In genomic region chrX:70444326-70445196, GRCh38 we compare ENCODE assay signal across 8 cellular contexts. TPM values are rescaled to one million over a fixed set of nuclear protein-coding genes. Genes with fewer than 3 reads are reported as not detected.
A peak's percentile ranks its signal among the peaks of the same experiment; 100 is the strongest.
DNase-seq lines count a peak whose midpoint lies in the region; ATAC-seq and TF ChIP-seq lines count a peak whose summit lies in the region.

Gene DLG3 (plus strand): TSS chrX:70444835. CDS start chrX:70445202, 367 bp downstream.

- peaks cover 17% of the 10 kb centered on the region for H3K27me3 Mint-ChIP-seq in activated naive CD4-positive, alpha-beta T cell treated with anti-CD3 and anti-CD28 coated beads for 36 hours (ENCODE audit: low read depth)

- TF ChIP-seq CTCF in lower leg skin (IDR thresholded peaks at IDR 0.05) (no peak), transverse colon (IDR thresholded peaks at IDR 0.05) (no peak)

- peaks cover 20% of the 10 kb centered on the region for H3K27me3 ChIP-seq in transverse colon

- in situ Hi-C loops in transverse colon (cut with MboI; ENCODE audit: low pct_ligation_motif_present in 1 of 4, low pct_unique_long_range_greater_than_20kb in 1 of 4, low sequenced_read_pairs in 3 of 4) = no loop called here

- no peak for TF ChIP-seq EP300 in transverse colon (IDR thresholded peaks at IDR 0.05; ENCODE audit: low read depth)

- peaks cover 0 to 6% (median 0%) of the 10 kb centered on the region in 4 donors for H3K4me1 ChIP-seq in transverse colon

- peak; percentile 25 for DNase-seq in activated naive CD4-positive, alpha-beta T cell treated with anti-CD3 and anti-CD28 coated beads for 36 hours
- DNase-seq in activated naive CD4-positive, alpha-beta T cell treated with anti-CD3 and anti-CD28 coated beads, Interleukin-2, amount 50 U/mL, for 16 hours = no peak
- DNase-seq in NCI-H82 (lab: John Stamatoyannopoulos, UW) = peak; percentile 69
- peak; percentile 78 for DNase-seq in cerebellum (ENCODE audit: low spot score)
- peak in 1 of 2 donors; percentile 82 for DNase-seq in lower leg skin (ENCODE audit: low spot score in 2 of 2)
- no peak for DNase-seq in transverse colon

- H3K4me1 Mint-ChIP-seq in activated naive CD4-positive, alpha-beta T cell treated with anti-CD3 and anti-CD28 coated beads for 36 hours (ENCODE audit: low read depth) = no peaks in the 10 kb centered on the region

- intact Hi-C loops in activated naive CD4-positive, alpha-beta T cell treated with anti-CD3 and anti-CD28 coated beads for 36 hours (cut with micrococcal nuclease) = no loop called here
- intact Hi-C loops in lower leg skin (cut with DNase I; ENCODE audit: low total_unique reads) (no loop called here), transverse colon (cut with DNase I; ENCODE audit: low total_unique reads) (no loop called here)

- TF ChIP-seq POLR2A in lower leg skin (IDR thresholded peaks at IDR 0.05) = no peak
- no peak for TF ChIP-seq POLR2A in transverse colon (IDR thresholded peaks at IDR 0.05)

- no peak within 1 kb of the TSS for H3K27ac Mint-ChIP-seq in activated naive CD4-positive, alpha-beta T cell treated with anti-CD3 and anti-CD28 coated beads for 36 hours

- no peaks in the 10 kb centered on the region for H3K36me3 ChIP-seq in transverse colon

- no peaks in the 10 kb centered on the region for H3K36me3 Mint-ChIP-seq in activated naive CD4-positive, alpha-beta T cell treated with anti-CD3 and anti-CD28 coated beads for 36 hours (ENCODE audit: low read depth)

- peak within 1 kb of the TSS; percentile 34 for H3K4me3 Mint-ChIP-seq in activated naive CD4-positive, alpha-beta T cell treated with anti-CD3 and anti-CD28 coated beads for 36 hours

- ATAC-seq in GM21360 (IDR thresholded peaks at IDR 0.05; ENCODE audit: unreplicated experiment) (no peak), HG02840 (IDR thresholded peaks at IDR 0.05; ENCODE audit: low FRiP score, unreplicated experiment) (no peak)

- H3K4me3 ChIP-seq in lower leg skin (ENCODE audit: low read depth, poor library complexity, severe bottlenecking) (no peak within 1 kb of the TSS), transverse colon (peak within 1 kb of the TSS in 1 of 4 donors; percentile 29)

- WGBS in lower leg skin, 2 donors = 11 to 40% methylated on average over 15 to 52 of the region's 55 CpGs
- WGBS in transverse colon (ENCODE audit: low coverage in 1 of 2), 2 donors = 50% methylated on average over 18 of the region's 55 CpGs; no CpG with 5 or more reads in 1 of the 2 donors

- no peaks in the 10 kb centered on the region for H3K9me3 Mint-ChIP-seq in activated naive CD4-positive, alpha-beta T cell treated with anti-CD3 and anti-CD28 coated beads for 36 hours

- H3K9me3 ChIP-seq in transverse colon = no peaks in the 10 kb centered on the region

- CTCF ChIA-PET in activated naive CD4-positive, alpha-beta T cell treated with anti-CD3 and anti-CD28 coated beads for 36 hours (lab: Charles Lee) = interaction anchor here (1.1 kb wide), 1 partner anchor 10 kb away, joined by 3 read pairs; no protein-coding TSS in a partner anchor

- no peak within 1 kb of the TSS for H3K27ac ChIP-seq in transverse colon

RNA-seq across cellular contexts. Expression of gene DLG3, which starts in this region (rescaled TPM):
- total RNA-seq in activated naive CD4-positive, alpha-beta T cell treated with anti-CD3 and anti-CD28 coated beads for 36 hours = 10 to 100 TPM; 11.0 to 12.9 TPM
- total RNA-seq in cerebellum (41.2 TPM), lower leg skin (10 to 100 TPM; 26.1 to 40.2 (median 35.9) TPM), transverse colon (10 to 100 TPM; 31.8 to 59.4 (median 54.8) TPM)

Comparison
In these comparisons a context has a peak if more than half of its experiments do, and no peak if none do; other contexts are left out.
1. DNase-seq: peak in activated naive CD4-positive, alpha-beta T cell treated with anti-CD3 and anti-CD28 coated beads for 36 hours (single experiment), NCI-H82 (single experiment) and cerebellum (single experiment); none in activated naive CD4-positive, alpha-beta T cell treated with anti-CD3 and anti-CD28 coated beads, Interleukin-2, amount 50 U/mL, for 16 hours (single experiment) and transverse colon (single experiment).